Comparison of ENCODE assay signal across 15 cellular contexts in genomic region chr11:48003926-48004325, GRCh38. TPM values are rescaled to one million over a fixed set of nuclear protein-coding genes. Genes with fewer than 3 reads are reported as not detected.
DNase-seq lines count a peak whose midpoint lies in the region; ATAC-seq, FAIRE-seq and TF ChIP-seq lines count a peak whose summit lies in the region.
"Had no signal": no experiment of that assay in that cellular context is flagged by ENCODE, and none has a peak within 500 bp of the region (broad histone marks: within the 10 kb centered on the region; RNA-seq: fewer than 3 reads in every experiment).

No MANE protein-coding gene starts in this region.

- peak overlapping the region; percentile 7 for H3K9ac ChIP-seq in mesenchymal stem cell (ENCODE audit: low read length)

- peak overlapping the region; percentile 58 for H3K27ac ChIP-seq in CD4-positive, alpha-beta memory T cell (ENCODE audit: low read depth, low read length)
- H3K27ac ChIP-seq in mesenchymal stem cell (ENCODE audit: low read length, poor library complexity, severe bottlenecking), result no peak overlapping the region
- H3K27ac ChIP-seq: 22Rv1, SJCRH30, suprapubic skin had no signal

- H3K36me3 Mint-ChIP-seq in CD4-positive, alpha-beta memory T cell, result no peaks in the 10 kb centered on the region
- no peaks in the 10 kb centered on the region for H3K36me3 Mint-ChIP-seq in stimulated activated naive B cell treated with anti-CD40 and anti-IgM and Interleukin-4, amounts not matched to agents 10 μg/mL and 1 μg/mL and 100 μg/mL, for 72 hours

- H4K8ac ChIP-seq in mesenchymal stem cell (ENCODE audit: low read length), result no peak overlapping the region

- no peak overlapping the region for H2BK12ac ChIP-seq in mesenchymal stem cell (ENCODE audit: low read length in 2 of 2)

- DNase-seq in DMS 273 (lab: John Stamatoyannopoulos, UW; ENCODE audit: unreplicated experiment), result peak; percentile 19
- no peak for DNase-seq in DMS 273 treated with DMSO at 0.1 percent for 48 hours (lab: John Stamatoyannopoulos, UW)
- DNase-seq in CD4-positive, alpha-beta memory T cell, result no peak
- peak; percentile 86 for DNase-seq in SHP77 treated with DMSO at 0.1 percent for 48 hours (lab: John Stamatoyannopoulos, UW)
- DNase-seq in mesenchymal stem cell, result no peak
- DNase-seq in GM12892 (ENCODE audit: insufficient read length), result no peak
- no peak for DNase-seq in OCI-M2 (lab: John Stamatoyannopoulos, UW; ENCODE audit: unreplicated experiment)
- DNase-seq in stimulated activated naive B cell treated with anti-CD40 and anti-IgM and Interleukin-4, amounts not matched to agents 10 μg/mL and 1 μg/mL and 100 μg/mL, for 72 hours, result no peak
- DNase-seq: cortex of kidney, DMS153, MV-4-11, NCI-H526, SJCRH30 had no signal

- peak overlapping the region; percentile 87 to 98 (median 96) for H3K27ac Mint-ChIP-seq in CD4-positive, alpha-beta memory T cell
- H3K27ac Mint-ChIP-seq in stimulated activated naive B cell treated with anti-CD40 and anti-IgM and Interleukin-4, amounts not matched to agents 10 μg/mL and 1 μg/mL and 100 μg/mL, for 72 hours, result no peak overlapping the region

- H3K4me3 Mint-ChIP-seq in CD4-positive, alpha-beta memory T cell, result peak overlapping the region in 7 of 8 donors; percentile 58 to 91 (median 75)
- no peak overlapping the region for H3K4me3 Mint-ChIP-seq in stimulated activated naive B cell treated with anti-CD40 and anti-IgM and Interleukin-4, amounts not matched to agents 10 μg/mL and 1 μg/mL and 100 μg/mL, for 72 hours

- ATAC-seq in stimulated activated naive B cell treated with anti-CD40 and anti-IgM and Interleukin-4, amounts not matched to agents 10 μg/mL and 1 μg/mL and 100 μg/mL, for 72 hours (replicated peaks), result no peak

- H3K4ac ChIP-seq in mesenchymal stem cell (ENCODE audit: low read depth in 1 of 2, low read length in 2 of 2), result no peak overlapping the region

- H2BK5ac ChIP-seq in mesenchymal stem cell (ENCODE audit: low read depth, low read length, poor library complexity, severe bottlenecking), result no peak overlapping the region

- CTCF ChIA-PET in CD4-positive, alpha-beta memory T cell (lab: Charles Lee; ENCODE audit: partially characterized antibody), result interaction anchor here (1.4 to 5.0 kb wide), 7 partner anchors 9 to 107 kb away, joined by 3 to 29 read pairs (median 6); no protein-coding TSS in a partner anchor

- H3K4me2 ChIP-seq in mesenchymal stem cell (ENCODE audit: low read length, poor library complexity, severe bottlenecking), result no peak overlapping the region

- intact Hi-C loops in CD4-positive, alpha-beta memory T cell (cut with micrococcal nuclease), result loop anchor here (5.0 kb wide), 1 partner anchor 142 kb away; no protein-coding TSS in a partner anchor

- no peaks in the 10 kb centered on the region for H3K27me3 ChIP-seq in CD4-positive, alpha-beta memory T cell (ENCODE audit: insufficient read depth, low read length)
- H3K27me3 ChIP-seq in mesenchymal stem cell (ENCODE audit: control insufficient read depth in 1 of 2, insufficient read depth in 1 of 2, low read length in 2 of 2), result no peaks in the 10 kb centered on the region
- H3K27me3 ChIP-seq: suprapubic skin had no signal

- no peak for TF ChIP-seq POLR2A in GM12892 (IDR thresholded peaks at IDR 0.05; ENCODE audit: low read depth, low read length)

- no peak overlapping the region for H2BK120ac ChIP-seq in mesenchymal stem cell (ENCODE audit: low read depth, low read length)

- WGBS in mesenchymal stem cell, result 67% methylated on average over 1 of the region's 2 CpGs

- no peak overlapping the region for H3K14ac ChIP-seq in mesenchymal stem cell (ENCODE audit: low read length in 2 of 2)

- H3K79me1 ChIP-seq in mesenchymal stem cell (replicated peaks; ENCODE audit: low read length, poor library complexity, severe bottlenecking), result no peaks in the 10 kb centered on the region

- H3K9me3 ChIP-seq in CD4-positive, alpha-beta memory T cell (ENCODE audit: control insufficient read depth in 1 of 2, low read length in 2 of 2), result no peaks in the 10 kb centered on the region
- H3K9me3 ChIP-seq in mesenchymal stem cell (ENCODE audit: control insufficient read depth, low read length), result no peaks in the 10 kb centered on the region
- H3K9me3 ChIP-seq: SJCRH30, suprapubic skin had no signal

- no peak for FAIRE-seq in GM12892 (lab: Jason Lieb, UNC)

- peaks cover 91% of the 10 kb centered on the region for H3K4me1 ChIP-seq in CD4-positive, alpha-beta memory T cell (ENCODE audit: insufficient read depth, low read length)
- H3K4me1 ChIP-seq in mesenchymal stem cell (ENCODE audit: control insufficient read depth, insufficient read depth, low read depth, low read length), result peaks cover 46% of the 10 kb centered on the region
- H3K4me1 ChIP-seq: SJCRH30 had no signal

- H3K27me3 Mint-ChIP-seq in CD4-positive, alpha-beta memory T cell, result no peaks in the 10 kb centered on the region
- no peaks in the 10 kb centered on the region for H3K27me3 Mint-ChIP-seq in stimulated activated naive B cell treated with anti-CD40 and anti-IgM and Interleukin-4, amounts not matched to agents 10 μg/mL and 1 μg/mL and 100 μg/mL, for 72 hours

- no peak overlapping the region for H4K91ac ChIP-seq in mesenchymal stem cell (ENCODE audit: low read length)

- H2AK5ac ChIP-seq in mesenchymal stem cell (ENCODE audit: low read length, severe bottlenecking), result no peak overlapping the region

- POLR2A ChIA-PET in CD4-positive, alpha-beta memory T cell (lab: Charles Lee; ENCODE audit: partially characterized antibody), result interaction anchor here (1.5 to 15.6 kb wide), 5 partner anchors 12 to 104 kb away, joined by 3 to 296 read pairs (median 64); no protein-coding TSS in a partner anchor

- no peaks in the 10 kb centered on the region for H3K36me3 ChIP-seq in CD4-positive, alpha-beta memory T cell (ENCODE audit: insufficient read depth, low read length)
- no peaks in the 10 kb centered on the region for H3K36me3 ChIP-seq in mesenchymal stem cell (ENCODE audit: control insufficient read depth in 1 of 2, insufficient read depth in 2 of 2, low read depth in 1 of 2, low read length in 2 of 2)
- H3K36me3 ChIP-seq: SJCRH30, suprapubic skin had no signal

- H3K9me3 Mint-ChIP-seq in CD4-positive, alpha-beta memory T cell, result peaks cover 0 to 1% (median 0%) of the 10 kb centered on the region in 8 donors
- no peaks in the 10 kb centered on the region for H3K9me3 Mint-ChIP-seq in stimulated activated naive B cell treated with anti-CD40 and anti-IgM and Interleukin-4, amounts not matched to agents 10 μg/mL and 1 μg/mL and 100 μg/mL, for 72 hours

- no peak overlapping the region for H2AFZ ChIP-seq in mesenchymal stem cell (ENCODE audit: low read depth, low read length)

- H3K23ac ChIP-seq in mesenchymal stem cell (ENCODE audit: low read length in 2 of 2), result no peak overlapping the region

- no peak overlapping the region for H2BK15ac ChIP-seq in mesenchymal stem cell (ENCODE audit: low read depth, poor library complexity, severe bottlenecking)

- no peak overlapping the region for H3K4me3 ChIP-seq in CD4-positive, alpha-beta memory T cell (ENCODE audit: low read length in 2 of 2)
- H3K4me3 ChIP-seq in mesenchymal stem cell (ENCODE audit: insufficient read depth in 1 of 2, low read depth in 1 of 2, low read length in 2 of 2), result no peak overlapping the region
- H3K4me3 ChIP-seq: SJCRH30, suprapubic skin had no signal

- H3K18ac ChIP-seq in mesenchymal stem cell (ENCODE audit: low read depth in 1 of 2, low read length in 2 of 2), result no peak overlapping the region

- peaks cover 57 to 89% (median 74%) of the 10 kb centered on the region in 4 donors for H3K4me1 Mint-ChIP-seq in CD4-positive, alpha-beta memory T cell
- peaks cover 47 to 86% of the 10 kb centered on the region in 2 donors for H3K4me1 Mint-ChIP-seq in stimulated activated naive B cell treated with anti-CD40 and anti-IgM and Interleukin-4, amounts not matched to agents 10 μg/mL and 1 μg/mL and 100 μg/mL, for 72 hours

RNA-seq across cellular contexts. Expression of gene PTPRJ, which starts 23.6 kb away (rescaled TPM):
- total RNA-seq in CD4-positive, alpha-beta memory T cell, result 10 to 100 TPM; 57.8 to 57.9 TPM
- 10 to 100 TPM in 1 of 2 donors, 1 to 10 TPM in 1; 3.3 to 16.6 TPM for polyA plus RNA-seq in CD4-positive, alpha-beta memory T cell
- 17.1 TPM for polyA plus RNA-seq in mesenchymal stem cell (2013, experiment 1 of 2)
- polyA plus RNA-seq in mesenchymal stem cell (2013, experiment 2 of 2), result 16.8 TPM
- polyA plus RNA-seq in GM12892 (2012; ENCODE audit: missing spikeins), result 6.9 TPM

Comparison
In these comparisons a context has a peak if more than half of its experiments do, and no peak if none do; other contexts are left out.
1. DNase-seq: peak in DMS 273 (single experiment) and SHP77 treated with DMSO at 0.1 percent for 48 hours (single experiment); none in DMS 273 treated with DMSO at 0.1 percent for 48 hours (single experiment), CD4-positive, alpha-beta memory T cell (0 of 5), mesenchymal stem cell (single experiment), GM12892 (single experiment), OCI-M2 (single experiment) and stimulated activated naive B cell treated with anti-CD40 and anti-IgM and Interleukin-4, amounts not matched to agents 10 μg/mL and 1 μg/mL and 100 μg/mL, for 72 hours (single experiment).
2. H3K4me3 Mint-ChIP-seq: peak in CD4-positive, alpha-beta memory T cell (7 of 8); none in stimulated activated naive B cell treated with anti-CD40 and anti-IgM and Interleukin-4, amounts not matched to agents 10 μg/mL and 1 μg/mL and 100 μg/mL, for 72 hours (0 of 2).